Comparison of ENCODE assay signal across 25 cellular contexts in the genomic region with DNA sequence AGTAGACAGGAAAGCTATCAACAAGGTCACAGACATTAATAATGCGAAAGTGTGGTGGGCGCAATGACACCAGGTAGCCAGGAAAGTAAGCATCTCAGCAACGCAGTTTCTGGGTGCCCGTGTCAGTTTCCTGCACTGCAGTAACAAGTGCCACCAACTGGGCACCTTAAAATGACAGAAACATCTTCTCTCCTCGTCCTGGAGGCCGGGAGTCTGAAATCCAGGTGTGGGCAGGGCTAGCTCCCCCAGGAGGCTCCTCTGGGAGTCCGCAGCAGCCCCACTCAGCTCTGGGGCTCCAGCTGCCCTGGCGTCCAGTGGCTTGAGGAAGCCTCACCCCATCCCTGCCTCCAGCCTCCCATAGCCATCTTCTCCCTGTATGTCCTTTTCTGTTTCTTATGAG.
DNase-seq lines count a peak whose midpoint lies in the region; ATAC-seq and TF ChIP-seq lines count a peak whose summit lies in the region.
"Had no signal": no experiment of that assay in that cellular context is flagged by ENCODE, and none has a peak within 500 bp of the region (broad histone marks: within the 10 kb centered on the region; RNA-seq: fewer than 3 reads in every experiment).

No MANE protein-coding gene starts in this region.

- H3K36me3 Mint-ChIP-seq in chondrocyte (ENCODE audit: low read depth): no peaks in the 10 kb centered on the region
- H3K36me3 Mint-ChIP-seq: CD14-positive monocyte; CD4-positive, alpha-beta memory T cell; CD4-positive, CD25-positive, alpha-beta regulatory T cell; CD8-positive, alpha-beta memory T cell had no signal

- TF ChIP-seq CTCF in left ventricle myocardium inferior (IDR thresholded peaks at IDR 0.05; ENCODE audit: borderline replicate concordance) (no peak), chondrocyte (IDR thresholded peaks at IDR 0.05) (no peak), lower lobe of right lung (IDR thresholded peaks at IDR 0.05) (no peak), left lung (IDR thresholded peaks at IDR 0.05) (no peak)

- H3K27me3 ChIP-seq in left ventricle myocardium inferior (ENCODE audit: low read depth) (peaks cover 73% of the 10 kb centered on the region), lower lobe of right lung (ENCODE audit: low read depth) (peaks cover 3% of the 10 kb centered on the region), left lung (peaks cover 0 to 30% of the 10 kb centered on the region in 2 donors)
- H3K27me3 ChIP-seq: BE2C, BLaER1 had no signal

- H3K27me3 Mint-ChIP-seq in chondrocyte (ENCODE audit: low read depth): peaks cover 30% of the 10 kb centered on the region
- H3K27me3 Mint-ChIP-seq: CD4-positive, CD25-positive, alpha-beta regulatory T cell had no signal

- H3K27ac Mint-ChIP-seq in chondrocyte (ENCODE audit: unreplicated experiment): no peak overlapping the region
- H3K27ac Mint-ChIP-seq: CD14-positive monocyte; CD4-positive, alpha-beta memory T cell; CD4-positive, CD25-positive, alpha-beta regulatory T cell; CD8-positive, alpha-beta memory T cell had no signal

- intact Hi-C loops in left ventricle myocardium inferior (cut with micrococcal nuclease) (no loop called here), Right ventricle myocardium superior (cut with DNase I) (no loop called here), lower lobe of right lung (cut with DNase I) (no loop called here), left lung (cut with DNase I) (no loop called here)

- H3K4me3 ChIP-seq in left ventricle myocardium inferior (no peak overlapping the region), lower lobe of right lung (no peak overlapping the region), left lung (no peak overlapping the region)
- H3K4me3 ChIP-seq: BLaER1, GM12878 had no signal

- no peak overlapping the region for H3K4me3 Mint-ChIP-seq in chondrocyte (ENCODE audit: unreplicated experiment)
- H3K4me3 Mint-ChIP-seq: CD14-positive monocyte; CD4-positive, alpha-beta memory T cell; CD4-positive, CD25-positive, alpha-beta regulatory T cell; CD8-positive, alpha-beta memory T cell had no signal

- H3K36me3 ChIP-seq in left ventricle myocardium inferior (no peaks in the 10 kb centered on the region), lower lobe of right lung (no peaks in the 10 kb centered on the region), left lung (no peaks in the 10 kb centered on the region)
- H3K36me3 ChIP-seq: BE2C, BLaER1 had no signal

- no peak for ATAC-seq in Right ventricle myocardium superior (ENCODE audit: poor library complexity)
- no peak for ATAC-seq in lower lobe of right lung
- ATAC-seq in HG02642 (IDR thresholded peaks at IDR 0.05; ENCODE audit: poor library complexity, unreplicated experiment): no peak
- no peak for ATAC-seq in left lung
- ATAC-seq: GM12878 had no signal

- peak; percentile 4 for DNase-seq in left ventricle myocardium inferior
- DNase-seq in Right ventricle myocardium superior: no peak
- peak; percentile 56 for DNase-seq in chondrocyte (ENCODE audit: low spot score)
- DNase-seq in lower lobe of right lung: peak; percentile 24
- DNase-seq in activated naive CD4-positive, alpha-beta T cell treated with anti-CD3 and anti-CD28 coated beads, Interleukin-2, amount 50 U/mL, for 16 hours: no peak
- no peak for DNase-seq in left lung
- DNase-seq: 8988T; ACHN; BE2C; C1 segment of cervical spinal cord; CD4-positive, alpha-beta memory T cell; CD4-positive, CD25-positive, alpha-beta regulatory T cell; CD8-positive, alpha-beta memory T cell; COR-L47; DMS 273 treated with DMSO at 0.1 percent for 48 hours; DMS153; DMS53; DMS79; DND-41; EL; GDM1 had no signal

- H3K27ac ChIP-seq in left ventricle myocardium inferior (replicated peaks): no peak overlapping the region
- no peak overlapping the region for H3K27ac ChIP-seq in lower lobe of right lung
- H3K27ac ChIP-seq in left lung: no peak overlapping the region
- H3K27ac ChIP-seq: BLaER1 had no signal

- no peaks in the 10 kb centered on the region for H3K4me1 ChIP-seq in left ventricle myocardium inferior
- H3K4me1 ChIP-seq in lower lobe of right lung: no peaks in the 10 kb centered on the region
- H3K4me1 ChIP-seq in left lung: no peaks in the 10 kb centered on the region
- H3K4me1 ChIP-seq: BE2C had no signal

- H3K4me1 Mint-ChIP-seq in chondrocyte (ENCODE audit: low read depth): no peaks in the 10 kb centered on the region
- H3K4me1 Mint-ChIP-seq: CD14-positive monocyte; CD4-positive, CD25-positive, alpha-beta regulatory T cell; CD8-positive, alpha-beta memory T cell had no signal

- H3K9me3 ChIP-seq in left ventricle myocardium inferior (replicated peaks) (no peaks in the 10 kb centered on the region), lower lobe of right lung (no peaks in the 10 kb centered on the region), left lung (peaks cover 0 to 9% of the 10 kb centered on the region in 2 donors)
- H3K9me3 ChIP-seq: BE2C, BLaER1 had no signal

- no peaks in the 10 kb centered on the region for H3K9me3 Mint-ChIP-seq in chondrocyte (ENCODE audit: low read depth)

Comparison
In these comparisons a context has a peak if more than half of its experiments do, and no peak if none do; other contexts are left out.
1. DNase-seq: peak in left ventricle myocardium inferior (single experiment), chondrocyte (single experiment) and lower lobe of right lung (single experiment); none in Right ventricle myocardium superior (single experiment), activated naive CD4-positive, alpha-beta T cell treated with anti-CD3 and anti-CD28 coated beads, Interleukin-2, amount 50 U/mL, for 16 hours (single experiment) and left lung (0 of 2).